ENCODE assay signal across 17 cellular contexts in the genomic region with DNA sequence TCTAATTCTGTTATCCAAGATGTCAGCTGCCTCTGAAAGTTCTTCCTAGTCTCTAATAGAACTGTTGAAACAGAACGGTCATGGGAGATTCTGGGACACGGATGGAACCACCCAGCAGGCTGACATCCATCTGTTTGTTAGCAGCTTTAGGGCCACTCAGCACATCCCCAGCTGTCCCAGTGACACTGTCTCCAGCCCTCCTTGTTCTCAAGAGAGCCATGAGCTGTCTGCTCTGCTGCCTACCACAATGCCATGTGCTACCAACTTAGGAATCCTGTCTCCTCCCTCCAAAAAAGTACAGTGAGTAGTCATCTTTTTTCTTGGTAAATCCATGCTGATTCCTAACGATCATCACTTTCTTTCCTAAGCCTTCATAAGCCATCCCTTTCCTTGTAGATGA.
A peak's percentile ranks its signal among the peaks of the same experiment; 100 is the strongest.
DNase-seq lines count a peak whose midpoint lies in the region; ATAC-seq, FAIRE-seq and TF ChIP-seq lines count a peak whose summit lies in the region.
"Had no signal": no experiment of that assay in that cellular context is flagged by ENCODE, and none has a peak within 500 bp of the region (broad histone marks: within the 10 kb centered on the region; RNA-seq: fewer than 3 reads in every experiment).

No MANE protein-coding gene starts in this region.

- H3K27me3 ChIP-seq in CD8-positive, alpha-beta memory T cell (ENCODE audit: insufficient read depth, low read length, poor library complexity, severe bottlenecking): no peaks in the 10 kb centered on the region
- H3K27me3 ChIP-seq in neural progenitor cell: no peaks in the 10 kb centered on the region
- H3K27me3 ChIP-seq: ovary had no signal

- H3K36me3 Mint-ChIP-seq in CD8-positive, alpha-beta memory T cell: peaks cover 0 to 2% (median 0%) of the 10 kb centered on the region in 3 donors
- peaks cover 3% of the 10 kb centered on the region for H3K36me3 Mint-ChIP-seq in central memory CD8-positive, alpha-beta T cell (ENCODE audit: insufficient read depth)
- H3K36me3 Mint-ChIP-seq in neural progenitor cell: peaks cover 5% of the 10 kb centered on the region
- H3K36me3 Mint-ChIP-seq: activated naive CD8-positive, alpha-beta T cell treated with anti-CD3 and anti-CD28 coated beads, Interleukin-2, amount 10 ng/mL, durations not matched to agents 7 days and 5 days had no signal

- FAIRE-seq in GM12891 (lab: Jason Lieb, UNC): no peak
- FAIRE-seq: colon, GM19239 had no signal

- H3K27me3 Mint-ChIP-seq in CD8-positive, alpha-beta memory T cell: peaks cover 0 to 2% of the 10 kb centered on the region in 2 donors
- no peaks in the 10 kb centered on the region for H3K27me3 Mint-ChIP-seq in central memory CD8-positive, alpha-beta T cell
- peaks cover 5% of the 10 kb centered on the region for H3K27me3 Mint-ChIP-seq in neural progenitor cell (ENCODE audit: insufficient read depth, low read depth)
- H3K27me3 Mint-ChIP-seq: activated naive CD8-positive, alpha-beta T cell treated with anti-CD3 and anti-CD28 coated beads, Interleukin-2, amount 10 ng/mL, durations not matched to agents 7 days and 5 days had no signal

- no peaks in the 10 kb centered on the region for H3K79me2 ChIP-seq in neural progenitor cell (ENCODE audit: low read depth)

- no peak overlapping the region for H3K27ac ChIP-seq in CD8-positive, alpha-beta memory T cell (ENCODE audit: low read depth, low read length)
- no peak overlapping the region for H3K27ac ChIP-seq in neural progenitor cell
- H3K27ac ChIP-seq in caudate nucleus (ENCODE audit: low read depth, low read length): no peak overlapping the region

- DNase-seq in AG08395 (ENCODE audit: low spot score): peak; percentile 53
- DNase-seq in CD8-positive, alpha-beta memory T cell: no peak
- DNase-seq in central memory CD8-positive, alpha-beta T cell (ENCODE audit: low spot score in 2 of 2): no peak
- no peak for DNase-seq in neural progenitor cell (ENCODE audit: low spot score)
- DNase-seq in caudate nucleus (lab: John Stamatoyannopoulos, UW): no peak
- DNase-seq in GM19240 (ENCODE audit: insufficient read length, low spot score): no peak
- DNase-seq in GM12891 (ENCODE audit: insufficient read length, low spot score): no peak
- DNase-seq: activated naive CD8-positive, alpha-beta T cell treated with anti-CD3 and anti-CD28 coated beads, Interleukin-2, amount 10 ng/mL, durations not matched to agents 7 days and 5 days; GOT3; Karpas-422; NCI-H1694 treated with DMSO at 0.1 percent for 48 hours; NCI-H69 had no signal

- no peaks in the 10 kb centered on the region for H4K20me1 ChIP-seq in neural progenitor cell (ENCODE audit: low read depth)

- H3K4me2 ChIP-seq in neural progenitor cell: no peak overlapping the region

- H3K4me1 ChIP-seq in CD8-positive, alpha-beta memory T cell (ENCODE audit: insufficient read depth, low read length): peaks cover 17% of the 10 kb centered on the region
- peaks cover 15% of the 10 kb centered on the region for H3K4me1 ChIP-seq in neural progenitor cell

- no peak overlapping the region for H3K4me3 ChIP-seq in CD8-positive, alpha-beta memory T cell (ENCODE audit: low read length)
- no peak overlapping the region for H3K4me3 ChIP-seq in neural progenitor cell
- H3K4me3 ChIP-seq: ovary had no signal

- no peak overlapping the region for H2AFZ ChIP-seq in neural progenitor cell (replicated peaks)

- CTCF ChIA-PET in CD8-positive, alpha-beta memory T cell (lab: Charles Lee): interaction anchor here (1.0 to 2.2 kb wide), 3 partner anchors 20 to 151 kb away, joined by 3 to 8 read pairs (median 3); no protein-coding TSS in a partner anchor

- peaks cover 0 to 2% (median 0%) of the 10 kb centered on the region in 5 donors for H3K9me3 Mint-ChIP-seq in CD8-positive, alpha-beta memory T cell
- H3K9me3 Mint-ChIP-seq in central memory CD8-positive, alpha-beta T cell: peaks cover 5% of the 10 kb centered on the region
- peaks cover 8% of the 10 kb centered on the region for H3K9me3 Mint-ChIP-seq in neural progenitor cell
- H3K9me3 Mint-ChIP-seq: activated naive CD8-positive, alpha-beta T cell treated with anti-CD3 and anti-CD28 coated beads, Interleukin-2, amount 10 ng/mL, durations not matched to agents 7 days and 5 days had no signal

- POLR2A ChIA-PET in CD8-positive, alpha-beta memory T cell (lab: Charles Lee): no interaction called here

- H3K36me3 ChIP-seq in CD8-positive, alpha-beta memory T cell (ENCODE audit: insufficient read depth, low read length): no peaks in the 10 kb centered on the region
- no peaks in the 10 kb centered on the region for H3K36me3 ChIP-seq in neural progenitor cell
- H3K36me3 ChIP-seq: ovary had no signal

- TF ChIP-seq POLR2A in GM12891 (IDR thresholded peaks at IDR 0.05; ENCODE audit: low read depth, low read length): no peak

- peaks cover 4% of the 10 kb centered on the region for H3F3A ChIP-seq in neural progenitor cell (ENCODE audit: low read depth)

- ATAC-seq in central memory CD8-positive, alpha-beta T cell (replicated peaks; ENCODE audit: extremely low read depth, poor library complexity, severe bottlenecking): no peak
- ATAC-seq in HG02588 (IDR thresholded peaks at IDR 0.05; ENCODE audit: unreplicated experiment): no peak

- TF ChIP-seq CTCF in neural progenitor cell (IDR thresholded peaks at IDR 0.05): no peak

- no peak overlapping the region for H3K9ac ChIP-seq in neural progenitor cell

- H3K9me3 ChIP-seq in CD8-positive, alpha-beta memory T cell (ENCODE audit: low read length): no peaks in the 10 kb centered on the region
- no peaks in the 10 kb centered on the region for H3K9me3 ChIP-seq in neural progenitor cell (ENCODE audit: low read depth)
- H3K9me3 ChIP-seq: ovary had no signal

- peaks cover 39 to 46% (median 42%) of the 10 kb centered on the region in 3 donors for H3K4me1 Mint-ChIP-seq in CD8-positive, alpha-beta memory T cell
- peaks cover 46% of the 10 kb centered on the region for H3K4me1 Mint-ChIP-seq in central memory CD8-positive, alpha-beta T cell
- H3K4me1 Mint-ChIP-seq in neural progenitor cell: peaks cover 72% of the 10 kb centered on the region

- peak overlapping the region in 6 of 8 donors; percentile 61 to 94 (median 78) for H3K27ac Mint-ChIP-seq in CD8-positive, alpha-beta memory T cell
- peak overlapping the region; percentile 95 for H3K27ac Mint-ChIP-seq in central memory CD8-positive, alpha-beta T cell (ENCODE audit: low read depth)
- H3K27ac Mint-ChIP-seq in neural progenitor cell: peak overlapping the region; percentile 16
- H3K27ac Mint-ChIP-seq: T-helper 1 cell treated with Interleukin-12 subunit alpha and Interleukin-12 subunit beta and Interleukin-4 antibody, amounts not matched to agents 30 μg/mL and 1 μg/mL, for 36 hours had no signal

- H3K4me3 Mint-ChIP-seq in CD8-positive, alpha-beta memory T cell: peak overlapping the region; percentile 3 to 94 (median 86)
- H3K4me3 Mint-ChIP-seq in central memory CD8-positive, alpha-beta T cell: peak overlapping the region; percentile 74
- no peak overlapping the region for H3K4me3 Mint-ChIP-seq in neural progenitor cell
- H3K4me3 Mint-ChIP-seq: activated naive CD8-positive, alpha-beta T cell treated with anti-CD3 and anti-CD28 coated beads, Interleukin-2, amount 10 ng/mL, durations not matched to agents 7 days and 5 days; T-helper 1 cell treated with Interleukin-12 subunit alpha and Interleukin-12 subunit beta and Interleukin-4 antibody, amounts not matched to agents 30 μg/mL and 1 μg/mL, for 36 hours had no signal

TF ChIP-seq in GM12891, 5 proteins besides CTCF, POLR2A, EP300 and RAD21:
- TF ChIP-seq SPI1 (IDR thresholded peaks at IDR 0.05; ENCODE audit: low read depth, low read length): no peak
- no peak for TF ChIP-seq TAF1 (IDR thresholded peaks at IDR 0.05; ENCODE audit: low read depth, low read length)
- no peak for TF ChIP-seq POU2F2 (IDR thresholded peaks at IDR 0.05; ENCODE audit: low read depth, low read length)
- TF ChIP-seq PAX5 (IDR thresholded peaks at IDR 0.05; ENCODE audit: insufficient read depth, low read length, severe bottlenecking): no peak
- no peak for TF ChIP-seq POLR2AphosphoS5 (IDR thresholded peaks at IDR 0.05; ENCODE audit: low read depth, low read length)

Comparison
In these comparisons a context has a peak if more than half of its experiments do, and no peak if none do; other contexts are left out.
1. H3K27ac Mint-ChIP-seq: peak in every context shown above with its lines; median percentile 95 in central memory CD8-positive, alpha-beta T cell; 78 in CD8-positive, alpha-beta memory T cell; 16 in neural progenitor cell.